In genomic region chr11:67503119-67504022, GRCh38 we compare ENCODE assay signal across 9 cellular contexts. TPM values are rescaled to one million over a fixed set of nuclear protein-coding genes. Genes with fewer than 3 reads are reported as not detected.
DNase-seq lines count a peak whose midpoint lies in the region; ATAC-seq and TF ChIP-seq lines count a peak whose summit lies in the region.
"Had no signal": no experiment of that assay in that cellular context is flagged by ENCODE, and none has a peak within 500 bp of the region (broad histone marks: within the 10 kb centered on the region; RNA-seq: fewer than 3 reads in every experiment).

No MANE protein-coding gene starts in this region.

- peaks cover 5% of the 10 kb centered on the region for H3K27me3 Mint-ChIP-seq in type B pancreatic cell

- H3K9me3 ChIP-seq in cardiac muscle cell (ENCODE audit: low read depth) = no peaks in the 10 kb centered on the region
- no peaks in the 10 kb centered on the region for H3K9me3 ChIP-seq in adipocyte (ENCODE audit: control insufficient read depth, low read length)
- no peaks in the 10 kb centered on the region for H3K9me3 ChIP-seq in lower lobe of right lung
- H3K9me3 ChIP-seq: right lobe of liver had no signal

- TF ChIP-seq CTCF in cardiac muscle cell (IDR thresholded peaks at IDR 0.05; ENCODE audit: low read depth, low read length) (no peak), lower lobe of right lung (IDR thresholded peaks at IDR 0.05) (no peak), type B pancreatic cell (conservative IDR thresholded peaks at IDR 0.05) (no peak)

- no peak overlapping the region for H3K27ac ChIP-seq in cardiac muscle cell
- no peak overlapping the region for H3K27ac ChIP-seq in lower lobe of right lung
- H3K27ac ChIP-seq: right lobe of liver had no signal

- peak overlapping the region; percentile 81 for H3K4me3 Mint-ChIP-seq in type B pancreatic cell

- peaks cover 9% of the 10 kb centered on the region for H3K27me3 ChIP-seq in cardiac muscle cell
- H3K27me3 ChIP-seq in adipocyte (replicated peaks; ENCODE audit: control insufficient read depth, insufficient read depth, low read length) = no peaks in the 10 kb centered on the region
- H3K27me3 ChIP-seq in lower lobe of right lung (ENCODE audit: low read depth) = no peaks in the 10 kb centered on the region
- H3K27me3 ChIP-seq: right lobe of liver had no signal

- no peak for DNase-seq in cardiac muscle cell (ENCODE audit: low read depth in 1 of 2, low spot score in 1 of 2)
- no peak for DNase-seq in left cardiac atrium
- no peak for DNase-seq in adipocyte (ENCODE audit: low read depth)
- DNase-seq in lower lobe of right lung = no peak
- DNase-seq in type B pancreatic cell (ENCODE audit: extremely low spot score, unreplicated experiment) = peak; percentile 60
- no peak for DNase-seq in NCI-H510A treated with DMSO at 0.1 percent for 48 hours (lab: John Stamatoyannopoulos, UW)

- H3K4me3 ChIP-seq in cardiac muscle cell = peak overlapping the region; percentile 53
- H3K4me3 ChIP-seq in adipocyte (ENCODE audit: low read length) = peak overlapping the region; percentile 84
- H3K4me3 ChIP-seq in lower lobe of right lung = peak overlapping the region; percentile 74

- peaks cover 22% of the 10 kb centered on the region for H3K4me1 Mint-ChIP-seq in type B pancreatic cell (ENCODE audit: unreplicated experiment)

- H3K36me3 Mint-ChIP-seq in type B pancreatic cell = peaks cover 8% of the 10 kb centered on the region

- H3K4me1 ChIP-seq in cardiac muscle cell (ENCODE audit: low read depth) (peaks cover 4% of the 10 kb centered on the region), adipocyte (ENCODE audit: control insufficient read depth, insufficient read depth, low read length) (peaks cover 27% of the 10 kb centered on the region), lower lobe of right lung (peaks cover 34% of the 10 kb centered on the region)

- no peaks in the 10 kb centered on the region for H3K9me3 Mint-ChIP-seq in type B pancreatic cell

- intact Hi-C loops in left cardiac atrium (cut with DNase I) = loop anchor here in 1 of 2 donors (10.0 kb wide), 1 partner anchor 109 kb away; the partner anchor contains the start of gene RAD9A
- intact Hi-C loops in lower lobe of right lung (cut with DNase I) = no loop called here

- peak overlapping the region; percentile 64 for H3K27ac Mint-ChIP-seq in type B pancreatic cell

- ATAC-seq in left cardiac atrium = no peak
- no peak for ATAC-seq in lower lobe of right lung
- ATAC-seq in HG03039 (IDR thresholded peaks at IDR 0.05; ENCODE audit: unreplicated experiment) = no peak
- ATAC-seq in GM21423 (IDR thresholded peaks at IDR 0.05; ENCODE audit: unreplicated experiment) = no peak
- ATAC-seq: right lobe of liver had no signal

- no peak overlapping the region for H3K9ac ChIP-seq in adipocyte (ENCODE audit: low read length)

- H3K36me3 ChIP-seq in cardiac muscle cell (no peaks in the 10 kb centered on the region), adipocyte (ENCODE audit: control insufficient read depth, insufficient read depth, low read length, severe bottlenecking) (no peaks in the 10 kb centered on the region), lower lobe of right lung (peaks cover 42% of the 10 kb centered on the region)
- H3K36me3 ChIP-seq: right lobe of liver had no signal

RNA-seq across cellular contexts. Expression of gene PITPNM1, which starts 1.8 kb away (rescaled TPM):
- 58.5 and 117 TPM in 2 replicates for total RNA-seq in cardiac muscle cell
- polyA plus RNA-seq in cardiac muscle cell = 24.8 and 26.3 TPM in 2 replicates
- total RNA-seq in left cardiac atrium = 10 to 100 TPM; 27.7 to 34.7 TPM
- total RNA-seq in lower lobe of right lung = 54.1 TPM
- total RNA-seq in type B pancreatic cell (ENCODE audit: low replicate concordance) = 50.4 and 51.7 TPM in 2 replicates

RNA-seq across cellular contexts. Expression of gene CDK2AP2, which starts 4.6 kb away (rescaled TPM):
- total RNA-seq in cardiac muscle cell (38.5 and 78.0 TPM in 2 replicates), left cardiac atrium (10 to 100 TPM; 44.8 to 60.9 TPM), lower lobe of right lung (79.7 TPM), type B pancreatic cell (ENCODE audit: low replicate concordance) (34.9 and 37.5 TPM in 2 replicates)
- 60.8 and 136 TPM in 2 replicates for polyA plus RNA-seq in cardiac muscle cell

RNA-seq across cellular contexts. Expression of gene CABP2, which starts 19.9 kb away (rescaled TPM):
- total RNA-seq in cardiac muscle cell (not detected in 2 replicates), left cardiac atrium (not detected), lower lobe of right lung (not detected), type B pancreatic cell (ENCODE audit: low replicate concordance) (not detected in 2 replicates)
- not detected in 2 replicates for polyA plus RNA-seq in cardiac muscle cell
- total RNA-seq: right lobe of liver had no signal

RNA-seq across cellular contexts. Expression of gene AIP, which starts 20.5 kb away (rescaled TPM):
- total RNA-seq in cardiac muscle cell = 64.7 and 73.7 TPM in 2 replicates
- polyA plus RNA-seq in cardiac muscle cell = 40.4 and 46.4 TPM in 2 replicates
- total RNA-seq in left cardiac atrium = 10 to 100 TPM; 50.5 to 51.2 TPM
- 85.2 TPM for total RNA-seq in lower lobe of right lung
- total RNA-seq in type B pancreatic cell (ENCODE audit: low replicate concordance) = 32.4 and 47.6 TPM in 2 replicates

RNA-seq across cellular contexts. Expression of gene TMEM134, which starts 34.3 kb away (rescaled TPM):
- total RNA-seq in cardiac muscle cell = 166 and 326 TPM in 2 replicates
- polyA plus RNA-seq in cardiac muscle cell = 255 and 272 TPM in 2 replicates
- total RNA-seq in left cardiac atrium = 10 to 100 TPM; 50.5 to 58.1 TPM
- 49.1 TPM for total RNA-seq in lower lobe of right lung
- 41.7 and 46.6 TPM in 2 replicates for total RNA-seq in type B pancreatic cell (ENCODE audit: low replicate concordance)
